ENCODE assay signal across 8 cellular contexts in the genomic region with DNA sequence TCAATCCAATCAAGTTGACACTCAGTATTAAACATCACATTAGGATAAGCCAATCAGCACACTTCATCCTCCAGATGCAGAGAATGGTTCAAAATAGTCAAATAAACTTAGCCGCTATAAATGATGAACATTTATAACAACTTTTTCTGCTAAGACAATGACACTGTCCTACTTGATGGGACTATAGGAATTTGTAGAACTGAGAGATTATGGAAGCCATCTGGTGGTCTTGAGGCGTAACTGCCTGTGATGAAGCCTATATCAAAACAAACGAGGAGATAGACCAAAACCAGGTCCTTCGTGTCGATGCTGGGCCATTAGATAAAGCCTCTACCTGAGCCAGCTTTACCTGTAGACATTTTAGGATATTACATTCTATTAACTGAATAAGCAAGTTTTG.
DNase-seq lines count a peak whose midpoint lies in the region; ATAC-seq, FAIRE-seq and TF ChIP-seq lines count a peak whose summit lies in the region.

No MANE protein-coding gene starts in this region.

- H3K4me1 Mint-ChIP-seq in stimulated activated memory B cell treated with anti-CD40 and anti-IgM and Interleukin-4, amounts not matched to agents 10 μg/mL and 1 μg/mL and 100 μg/mL, for 72 hours = no peaks in the 10 kb centered on the region

- no peak overlapping the region for H3K4me3 Mint-ChIP-seq in stimulated activated memory B cell treated with anti-CD40 and anti-IgM and Interleukin-4, amounts not matched to agents 10 μg/mL and 1 μg/mL and 100 μg/mL, for 72 hours

- no peaks in the 10 kb centered on the region for H3K27me3 Mint-ChIP-seq in stimulated activated memory B cell treated with anti-CD40 and anti-IgM and Interleukin-4, amounts not matched to agents 10 μg/mL and 1 μg/mL and 100 μg/mL, for 72 hours

- H3K4me2 ChIP-seq in hepatocyte = no peak overlapping the region

- H3K79me2 ChIP-seq in hepatocyte = no peaks in the 10 kb centered on the region

- H3K27me3 ChIP-seq in hepatocyte (no peaks in the 10 kb centered on the region), MG63 (no peaks in the 10 kb centered on the region)

- no peaks in the 10 kb centered on the region for H3K9me3 Mint-ChIP-seq in stimulated activated memory B cell treated with anti-CD40 and anti-IgM and Interleukin-4, amounts not matched to agents 10 μg/mL and 1 μg/mL and 100 μg/mL, for 72 hours

- no peaks in the 10 kb centered on the region for H4K20me1 ChIP-seq in hepatocyte (ENCODE audit: insufficient read depth, poor library complexity, severe bottlenecking)

- 35% methylated on average over 5 of the region's 5 CpGs for WGBS in hepatocyte (ENCODE audit: low lambda C conversion rate, missing lambda C conversion rate)

- FAIRE-seq in RCC 7860 (lab: Jason Lieb, UNC) = no peak

- H3K36me3 ChIP-seq in hepatocyte (replicated peaks; ENCODE audit: insufficient read depth, low read depth) (no peaks in the 10 kb centered on the region), MG63 (no peaks in the 10 kb centered on the region)

- no peak overlapping the region for H3K27ac Mint-ChIP-seq in stimulated activated memory B cell treated with anti-CD40 and anti-IgM and Interleukin-4, amounts not matched to agents 10 μg/mL and 1 μg/mL and 100 μg/mL, for 72 hours

- H3K9me2 ChIP-seq in hepatocyte (replicated peaks; ENCODE audit: insufficient read depth) = no peaks in the 10 kb centered on the region

- peak; percentile 37 for ATAC-seq in HG02678 (IDR thresholded peaks at IDR 0.05; ENCODE audit: unreplicated experiment)
- ATAC-seq in stimulated activated memory B cell treated with anti-CD40 and anti-IgM and Interleukin-4, amounts not matched to agents 10 μg/mL and 1 μg/mL and 100 μg/mL, for 72 hours = no peak
- ATAC-seq in GM18517 (IDR thresholded peaks at IDR 0.05; ENCODE audit: unreplicated experiment) = no peak

- H3K27ac ChIP-seq in hepatocyte = no peak overlapping the region

- H2AFZ ChIP-seq in hepatocyte = no peak overlapping the region

- DNase-seq in EL = peak; percentile 30
- peak; percentile 13 for DNase-seq in RCC 7860 (ENCODE audit: low spot score)
- DNase-seq in hepatocyte (ENCODE audit: low spot score) = peak; percentile 37
- no peak for DNase-seq in MG63
- no peak for DNase-seq in T1000 (lab: John Stamatoyannopoulos, UW)

- H3K4me3 ChIP-seq in hepatocyte (no peak overlapping the region), MG63 (no peak overlapping the region)

- no peaks in the 10 kb centered on the region for H3K36me3 Mint-ChIP-seq in stimulated activated memory B cell treated with anti-CD40 and anti-IgM and Interleukin-4, amounts not matched to agents 10 μg/mL and 1 μg/mL and 100 μg/mL, for 72 hours

- no peaks in the 10 kb centered on the region for H3K4me1 ChIP-seq in hepatocyte (ENCODE audit: insufficient read depth)

- peak; percentile 53 for TF ChIP-seq CTCF in hepatocyte (IDR thresholded peaks at IDR 0.05; ENCODE audit: poor library complexity)

- H3K9me3 ChIP-seq in hepatocyte (ENCODE audit: low read depth) (no peaks in the 10 kb centered on the region), MG63 (no peaks in the 10 kb centered on the region)

Comparison
In these comparisons a context has a peak if more than half of its experiments do, and no peak if none do; other contexts are left out.
1. DNase-seq: peak in EL (single experiment), RCC 7860 (single experiment) and hepatocyte (single experiment); none in MG63 (single experiment) and T1000 (single experiment).